ENCODE assay signal across 9 cellular contexts in the genomic region with DNA sequence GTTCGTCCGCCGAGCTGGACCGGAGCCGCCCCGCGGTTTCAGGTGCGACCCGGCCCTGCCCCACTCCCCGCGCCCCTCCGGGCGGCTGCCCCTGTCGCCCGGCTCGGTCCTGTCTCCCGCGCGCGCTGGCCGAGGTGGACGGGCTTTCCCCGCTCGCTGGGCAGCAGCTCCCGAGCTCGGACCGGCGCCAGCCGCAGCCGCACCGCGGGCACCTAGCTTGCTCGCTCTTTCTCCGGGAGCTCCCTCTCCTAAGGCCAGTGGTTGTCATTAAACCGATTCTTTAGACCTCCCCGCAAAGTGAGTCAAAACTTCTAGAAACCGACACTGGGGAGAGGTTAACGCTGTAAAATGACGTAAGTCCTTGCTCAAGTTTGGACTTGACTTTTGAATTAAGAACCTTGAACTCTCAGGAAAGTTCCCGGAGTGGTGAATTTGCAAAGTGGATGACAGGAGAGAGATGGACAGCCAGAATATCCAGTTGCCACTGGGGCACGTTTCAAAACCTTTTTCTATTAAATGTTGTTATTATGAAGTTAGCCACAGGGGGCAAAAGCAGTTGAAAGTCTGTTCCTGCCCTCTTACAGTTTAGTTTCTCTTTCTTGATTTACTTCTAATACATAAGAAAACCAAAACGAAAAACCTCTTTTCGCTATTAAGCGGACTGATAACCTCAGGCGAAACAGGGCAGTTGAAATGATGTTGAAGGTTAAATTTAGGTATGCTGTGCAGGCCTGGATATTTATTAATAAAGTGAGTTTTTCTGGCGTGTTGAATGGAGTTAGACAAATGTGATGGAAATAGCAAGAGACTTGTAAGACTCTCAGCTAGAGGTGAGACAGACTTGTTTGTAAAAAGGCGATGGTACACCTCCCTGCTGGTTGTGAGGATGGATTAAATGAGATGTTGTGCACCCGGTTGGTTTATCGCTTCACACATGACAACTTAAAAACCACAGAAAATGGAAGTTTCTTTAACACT. TPM values are rescaled to one million over a fixed set of nuclear protein-coding genes. Genes with fewer than 3 reads are reported as not detected.
A peak's percentile ranks its signal among the peaks of the same experiment; 100 is the strongest.
DNase-seq lines count a peak whose midpoint lies in the region; ATAC-seq, FAIRE-seq and TF ChIP-seq lines count a peak whose summit lies in the region.
"Had no signal": no experiment of that assay in that cellular context is flagged by ENCODE, and none has a peak within 500 bp of the region (broad histone marks: within the 10 kb centered on the region; RNA-seq: fewer than 3 reads in every experiment).

No MANE protein-coding gene starts in this region.

- TF ChIP-seq POLR2A in GM12878 (IDR thresholded peaks at IDR 0.05; ENCODE audit: low read depth, low read length), result no peak

- POLR2A ChIA-PET in GM12878 (lab: Charles Lee), result interaction anchor here (0.6 to 4.4 kb wide), 11 partner anchors 18 to 650 kb away, joined by 3 to 49 read pairs (median 5); a partner anchor contains a TSS

- H2AFZ ChIP-seq in GM12878 (ENCODE audit: control insufficient read depth, low read depth, low read length), result peak overlapping the region; percentile 86

- peaks cover 57% of the 10 kb centered on the region for H3K79me2 ChIP-seq in GM12878 (ENCODE audit: control insufficient read depth, insufficient read depth, low read length)

- CTCF ChIA-PET in GM12878 (lab: Yijun Ruan, JAX), result interaction anchor here (0.8 to 4.5 kb wide), 18 partner anchors 19 to 254 kb away, joined by 3 to 32 read pairs (median 4); a partner anchor contains a TSS

- H3K27me3 ChIP-seq in GM12878 (replicated peaks in 1 of 2; ENCODE audit: control insufficient read depth in 2 of 2, insufficient read depth in 2 of 2, low read length in 1 of 2), result no peaks in the 10 kb centered on the region

- H3K27ac Mint-ChIP-seq in T-helper 1 cell treated with Interleukin-12 subunit alpha and Interleukin-12 subunit beta and Interleukin-4 antibody, amounts not matched to agents 30 μg/mL and 1 μg/mL, for 36 hours, result peak overlapping the region; percentile 93

- H3K9me3 ChIP-seq in GM12878 (replicated peaks; ENCODE audit: control insufficient read depth, insufficient read depth, low read length), result peaks cover 4% of the 10 kb centered on the region; the same call in 2 of the 3 replicates

- no peaks in the 10 kb centered on the region for H4K20me1 ChIP-seq in GM12878 (ENCODE audit: control insufficient read depth, insufficient read depth)

- H3K27me3 Mint-ChIP-seq in T-helper 1 cell treated with Interleukin-12 subunit alpha and Interleukin-12 subunit beta and Interleukin-4 antibody, amounts not matched to agents 30 μg/mL and 1 μg/mL, for 36 hours (ENCODE audit: low read depth), result no peaks in the 10 kb centered on the region

- TF ChIP-seq EP300 in GM12878 (IDR thresholded peaks at IDR 0.05; ENCODE audit: borderline replicate concordance in 1 of 2, control insufficient read depth in 1 of 2, low read depth in 2 of 2, low read length in 2 of 2), result 0 out of 4 replicates have a peak, but pooled peaks of 1 of the 2 experiments have one; percentile 16

- peak; percentile 41 to 60 (median 44); a peak in 5 of 6 replicates for TF ChIP-seq CTCF in GM12878 (IDR thresholded peaks at IDR 0.05 in 2 of 3, conservative IDR thresholded peaks at IDR 0.05 in 1 of 3; ENCODE audit: control insufficient read depth in 2 of 3, extremely low read depth in 1 of 3, insufficient read depth in 1 of 3, low read depth in 3 of 3, low read length in 3 of 3)

- RAD21 ChIA-PET in GM12878 (lab: Charles Lee; ENCODE audit: unreplicated experiment), result interaction anchor here (1.6 to 4.1 kb wide), 7 partner anchors 18 to 133 kb away, joined by 4 to 21 read pairs (median 9); a partner anchor contains a TSS

- peak overlapping the region; percentile 78 for H3K4me3 ChIP-seq in GM12878

- peaks cover 0 to 5% of the 10 kb centered on the region in 2 experiments; a peak in 1 of 4 replicates for H3K36me3 ChIP-seq in GM12878 (ENCODE audit: control insufficient read depth in 2 of 2, insufficient read depth in 2 of 2, low read length in 1 of 2)

- peaks cover 11% of the 10 kb centered on the region for H3K4me1 ChIP-seq in GM12878 (ENCODE audit: control insufficient read depth, insufficient read depth, low read length)

- in situ Hi-C loops in GM12878 (cut with MboI), result loop anchor here (10.0 kb wide), 1 partner anchor 650 kb away; a partner anchor contains a TSS

- SMC1A ChIA-PET in GM12878 (lab: Charles Lee; ENCODE audit: uncharacterized antibody, unreplicated experiment), result interaction anchor here (0.9 to 5.4 kb wide), 6 partner anchors 12 to 133 kb away, joined by 4 to 38 read pairs (median 7); a partner anchor contains a TSS

- peak overlapping the region; percentile 83 for H3K9ac ChIP-seq in GM12878 (ENCODE audit: control insufficient read depth, insufficient read depth, low read length)

- peak; percentile 46 for ATAC-seq in HG02623 (IDR thresholded peaks at IDR 0.05; ENCODE audit: unreplicated experiment)
- peak; percentile 76 for ATAC-seq in GM12878

- H3K9me3 Mint-ChIP-seq in T-helper 1 cell treated with Interleukin-12 subunit alpha and Interleukin-12 subunit beta and Interleukin-4 antibody, amounts not matched to agents 30 μg/mL and 1 μg/mL, for 36 hours, result peaks cover 39% of the 10 kb centered on the region

- FAIRE-seq in GM12878 (lab: Jason Lieb, UNC), result peak; percentile 89
- FAIRE-seq: G401.6 had no signal

- peak overlapping the region; percentile 45; the same call in 1 of the 2 replicates for H3K4me2 ChIP-seq in GM12878 (ENCODE audit: control insufficient read depth, insufficient read depth)

- peak; percentile 41 for TF ChIP-seq RAD21 in GM12878 (IDR thresholded peaks at IDR 0.05; ENCODE audit: insufficient read depth, low read depth, low read length)

- DNase-seq in NCI-H1105 treated with DMSO at 0.1 percent for 48 hours (lab: John Stamatoyannopoulos, UW) (peak; percentile 31), NCI-H1105 (lab: John Stamatoyannopoulos, UW) (no peak), MV-4-11 (lab: John Stamatoyannopoulos, UW) (peak; percentile 75), GM12878 (ENCODE audit: low read depth, low spot score) (peak; percentile 78), hippocampal formation (lab: John Stamatoyannopoulos, UW) (peak; percentile 41 to 49), renal cortical epithelial cell (ENCODE audit: low read depth) (peak; percentile 88)

- H3K4me1 Mint-ChIP-seq in T-helper 1 cell treated with Interleukin-12 subunit alpha and Interleukin-12 subunit beta and Interleukin-4 antibody, amounts not matched to agents 30 μg/mL and 1 μg/mL, for 36 hours (ENCODE audit: low read depth), result peaks cover 30% of the 10 kb centered on the region

- H3K36me3 Mint-ChIP-seq in T-helper 1 cell treated with Interleukin-12 subunit alpha and Interleukin-12 subunit beta and Interleukin-4 antibody, amounts not matched to agents 30 μg/mL and 1 μg/mL, for 36 hours (ENCODE audit: low read depth), result peaks cover 25% of the 10 kb centered on the region

- H3K27ac ChIP-seq in GM12878 (ENCODE audit: control insufficient read depth, insufficient read depth), result peak overlapping the region; percentile 87

- WGBS in GM12878 (ENCODE audit: insufficient coverage, insufficient replicate concordance, low lambda C conversion rate, missing lambda C conversion rate), result 2% methylated on average over 33 of the region's 49 CpGs

- intact Hi-C loops in GM12878 (cut with micrococcal nuclease; ENCODE audit: unreplicated experiment), result loop anchor here (1.0 to 10.0 kb wide), 4 partner anchors 74 to 650 kb away; a partner anchor contains a TSS

- peak overlapping the region; percentile 92 for H3K4me3 Mint-ChIP-seq in T-helper 1 cell treated with Interleukin-12 subunit alpha and Interleukin-12 subunit beta and Interleukin-4 antibody, amounts not matched to agents 30 μg/mL and 1 μg/mL, for 36 hours

- no TSS peak for BruUV-seq in GM12878 (replicated peaks; lab: Mats Ljungman, UMichigan)

TF ChIP-seq in GM12878, 131 proteins besides CTCF, POLR2A, EP300 and RAD21 (continues in another document):
- TF ChIP-seq STAT3 (IDR thresholded peaks at IDR 0.05; ENCODE audit: low read depth, low read length), result no peak
- TF ChIP-seq, protein P1, sequence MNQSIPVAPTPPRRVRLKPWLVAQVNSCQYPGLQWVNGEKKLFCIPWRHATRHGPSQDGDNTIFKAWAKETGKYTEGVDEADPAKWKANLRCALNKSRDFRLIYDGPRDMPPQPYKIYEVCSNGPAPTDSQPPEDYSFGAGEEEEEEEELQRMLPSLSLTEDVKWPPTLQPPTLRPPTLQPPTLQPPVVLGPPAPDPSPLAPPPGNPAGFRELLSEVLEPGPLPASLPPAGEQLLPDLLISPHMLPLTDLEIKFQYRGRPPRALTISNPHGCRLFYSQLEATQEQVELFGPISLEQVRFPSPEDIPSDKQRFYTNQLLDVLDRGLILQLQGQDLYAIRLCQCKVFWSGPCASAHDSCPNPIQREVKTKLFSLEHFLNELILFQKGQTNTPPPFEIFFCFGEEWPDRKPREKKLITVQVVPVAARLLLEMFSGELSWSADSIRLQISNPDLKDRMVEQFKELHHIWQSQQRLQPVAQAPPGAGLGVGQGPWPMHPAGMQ (IDR thresholded peaks at IDR 0.05; ENCODE audit: borderline replicate concordance), result no peak

RNA-seq across cellular contexts. Expression of a gene that starts 0.8 kb away (rescaled TPM):
- total RNA-seq in GM12878 (2013; cell fraction: nucleolus; rRNA removed), result 22.9 and 23.3 TPM in 2 replicates
- total RNA-seq in GM12878 (2014; rRNA removed) (46.0 and 57.8 TPM in 2 replicates), GM12878 (2014; rRNA removed; fragmentation: Illumina TruSeq; extraction: Trizol) (52.0 and 52.5 TPM in 2 replicates), GM12878 (2021) (41.2 and 44.9 TPM in 2 replicates), renal cortical epithelial cell (24.2 and 44.8 TPM in 2 replicates)
- polyA plus RNA-seq in GM12878 (2011; ENCODE audit: low read depth), result 19.8 TPM
- polyA plus RNA-seq in GM12878 (2011; rRNA removed) (37.5 and 72.8 TPM in 2 replicates), GM12878 (2014; fragmentation: Illumina TruSeq; extraction: Trizol) (40.1 and 58.6 TPM in 2 replicates), GM12878 (2014; fragmentation: Nextera tagmentation; extraction: Ambion mirVana) (10 to 100 TPM; 12.9 to 18.2 TPM), GM12878 (2014; rRNA removed) (28.0 and 32.6 TPM in 2 replicates), GM12878 (2016; fragmentation: Nextera tagmentation; extraction: Ambion mirVana) (10 to 100 TPM; 50.0 to 55.3 TPM)
- 8.5 and 11.5 TPM in 2 replicates for polyA plus RNA-seq in GM12878 (2011; cell fraction: cytosol; rRNA removed)
- polyA plus RNA-seq in GM12878 (2011; cell fraction: nucleus; rRNA removed), result 14.2 and 17.2 TPM in 2 replicates
- polyA plus RNA-seq in GM12878 (2012), result 33.4 and 42.6 TPM in 2 replicates
- polyA minus RNA-seq in GM12878 (2011; rRNA and poly(A)+ RNA removed), result 9.1 and 11.2 TPM in 2 replicates
- polyA minus RNA-seq in GM12878 (2011; cell fraction: cytosol; rRNA and poly(A)+ RNA removed), result 7.7 and 8.0 TPM in 2 replicates
- polyA minus RNA-seq in GM12878 (2011; cell fraction: nucleus; rRNA and poly(A)+ RNA removed), result 7.0 and 10.3 TPM in 2 replicates
